In the genomic region with DNA sequence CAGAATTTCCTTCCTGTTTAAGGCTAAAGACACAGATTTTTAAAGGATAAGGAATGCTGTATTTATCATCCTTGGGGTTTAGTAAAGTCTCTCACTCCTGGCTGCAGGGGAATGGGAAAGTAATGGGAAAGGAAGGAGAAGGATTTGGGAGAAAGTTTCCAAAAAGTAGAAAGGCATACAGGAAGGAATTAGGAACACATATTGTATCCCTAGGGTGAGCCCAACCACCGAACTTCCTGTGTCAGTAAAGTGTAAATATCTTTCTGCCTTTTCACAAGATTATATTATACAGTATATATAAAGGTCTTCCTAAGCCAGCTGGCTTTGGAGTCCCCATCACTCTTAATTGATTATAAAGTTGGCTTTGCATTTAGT, we compare ENCODE assay signal across 2 cellular contexts.
A peak's percentile ranks its signal among the peaks of the same experiment; 100 is the strongest.
TF ChIP-seq lines count a peak whose summit lies in the region.

No MANE protein-coding gene starts in this region.

TF ChIP-seq in GM12878, 131 proteins besides CTCF, POLR2A, EP300 and RAD21:
- no peak for TF ChIP-seq IRF3 (IDR thresholded peaks at IDR 0.05)
- TF ChIP-seq, protein P1, sequence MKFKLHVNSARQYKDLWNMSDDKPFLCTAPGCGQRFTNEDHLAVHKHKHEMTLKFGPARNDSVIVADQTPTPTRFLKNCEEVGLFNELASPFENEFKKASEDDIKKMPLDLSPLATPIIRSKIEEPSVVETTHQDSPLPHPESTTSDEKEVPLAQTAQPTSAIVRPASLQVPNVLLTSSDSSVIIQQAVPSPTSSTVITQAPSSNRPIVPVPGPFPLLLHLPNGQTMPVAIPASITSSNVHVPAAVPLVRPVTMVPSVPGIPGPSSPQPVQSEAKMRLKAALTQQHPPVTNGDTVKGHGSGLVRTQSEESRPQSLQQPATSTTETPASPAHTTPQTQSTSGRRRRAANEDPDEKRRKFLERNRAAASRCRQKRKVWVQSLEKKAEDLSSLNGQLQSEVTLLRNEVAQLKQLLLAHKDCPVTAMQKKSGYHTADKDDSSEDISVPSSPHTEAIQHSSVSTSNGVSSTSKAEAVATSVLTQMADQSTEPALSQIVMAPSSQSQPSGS (IDR thresholded peaks at IDR 0.05; ENCODE audit: low read length): no peak
- TF ChIP-seq, protein P2, sequence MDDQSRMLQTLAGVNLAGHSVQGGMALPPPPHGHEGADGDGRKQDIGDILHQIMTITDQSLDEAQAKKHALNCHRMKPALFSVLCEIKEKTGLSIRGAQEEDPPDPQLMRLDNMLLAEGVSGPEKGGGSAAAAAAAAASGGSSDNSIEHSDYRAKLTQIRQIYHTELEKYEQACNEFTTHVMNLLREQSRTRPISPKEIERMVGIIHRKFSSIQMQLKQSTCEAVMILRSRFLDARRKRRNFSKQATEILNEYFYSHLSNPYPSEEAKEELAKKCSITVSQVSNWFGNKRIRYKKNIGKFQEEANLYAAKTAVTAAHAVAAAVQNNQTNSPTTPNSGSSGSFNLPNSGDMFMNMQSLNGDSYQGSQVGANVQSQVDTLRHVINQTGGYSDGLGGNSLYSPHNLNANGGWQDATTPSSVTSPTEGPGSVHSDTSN (IDR thresholded peaks at IDR 0.05; ENCODE audit: insufficient replicate concordance, low read depth, low read length): no peak
- TF ChIP-seq IKZF1 (conservative IDR thresholded peaks at IDR 0.05): peak; percentile 52
- no peak for TF ChIP-seq RELA (IDR thresholded peaks at IDR 0.05; ENCODE audit: borderline replicate concordance, partially characterized antibody)
- no peak for TF ChIP-seq NR2C1 (IDR thresholded peaks at IDR 0.05)
- no peak for TF ChIP-seq SIX5 (IDR thresholded peaks at IDR 0.05; ENCODE audit: low read depth, low read length, severe bottlenecking)
- no peak for TF ChIP-seq ZBTB4 (CRISPR knock-in tag; IDR thresholded peaks at IDR 0.05)
- TF ChIP-seq IKZF2 (IDR thresholded peaks at IDR 0.05): 0 out of 4 replicates have a peak, but pooled peaks of 1 of the 2 experiments have one; percentile 31
- TF ChIP-seq MTA3 (IDR thresholded peaks at IDR 0.05; ENCODE audit: borderline replicate concordance, low read length): no peak
- TF ChIP-seq NR2F1 (conservative IDR thresholded peaks at IDR 0.05): no peak
- no peak for TF ChIP-seq POLR2AphosphoS2 (IDR thresholded peaks at IDR 0.05; ENCODE audit: low read depth, low read length)

TF ChIP-seq in SK-N-SH, 30 proteins besides CTCF, POLR2A, EP300 and RAD21:
- TF ChIP-seq MXI1 (IDR thresholded peaks at IDR 0.05; ENCODE audit: low read depth, low read length) (no peak), FOXJ3 (CRISPR knock-in tag; IDR thresholded peaks at IDR 0.05) (no peak), SIN3A (IDR thresholded peaks at IDR 0.05; ENCODE audit: borderline replicate concordance, low read depth, low read length) (no peak), POLR2AphosphoS5 (IDR thresholded peaks at IDR 0.05; ENCODE audit: low read depth, low read length) (no peak), TCF12 (IDR thresholded peaks at IDR 0.05) (no peak), TEAD4 (IDR thresholded peaks at IDR 0.05; ENCODE audit: borderline replicate concordance, insufficient read depth) (no peak), RCOR1 (IDR thresholded peaks at IDR 0.05; ENCODE audit: low read length) (no peak), EZH2phosphoT487 (IDR thresholded peaks at IDR 0.05; ENCODE audit: borderline replicate concordance, low read depth) (no peak), REST (IDR thresholded peaks at IDR 0.05; ENCODE audit: low read depth, low read length) (no peak), NFIC (IDR thresholded peaks at IDR 0.05; ENCODE audit: borderline replicate concordance) (no peak), IRF3 (IDR thresholded peaks at IDR 0.05; ENCODE audit: low read depth, low read length) (no peak), TAF1 (IDR thresholded peaks at IDR 0.05; ENCODE audit: borderline replicate concordance, low read depth, low read length) (no peak), CHD2 (IDR thresholded peaks at IDR 0.05; ENCODE audit: low read length, partially characterized antibody) (no peak)
- TF ChIP-seq, protein P3, sequence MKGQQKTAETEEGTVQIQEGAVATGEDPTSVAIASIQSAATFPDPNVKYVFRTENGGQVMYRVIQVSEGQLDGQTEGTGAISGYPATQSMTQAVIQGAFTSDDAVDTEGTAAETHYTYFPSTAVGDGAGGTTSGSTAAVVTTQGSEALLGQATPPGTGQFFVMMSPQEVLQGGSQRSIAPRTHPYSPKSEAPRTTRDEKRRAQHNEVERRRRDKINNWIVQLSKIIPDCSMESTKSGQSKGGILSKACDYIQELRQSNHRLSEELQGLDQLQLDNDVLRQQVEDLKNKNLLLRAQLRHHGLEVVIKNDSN (IDR thresholded peaks at IDR 0.05; ENCODE audit: borderline replicate concordance, low read depth): no peak
- TF ChIP-seq, protein P2 (IDR thresholded peaks at IDR 0.05): no peak
- TF ChIP-seq, protein P4, sequence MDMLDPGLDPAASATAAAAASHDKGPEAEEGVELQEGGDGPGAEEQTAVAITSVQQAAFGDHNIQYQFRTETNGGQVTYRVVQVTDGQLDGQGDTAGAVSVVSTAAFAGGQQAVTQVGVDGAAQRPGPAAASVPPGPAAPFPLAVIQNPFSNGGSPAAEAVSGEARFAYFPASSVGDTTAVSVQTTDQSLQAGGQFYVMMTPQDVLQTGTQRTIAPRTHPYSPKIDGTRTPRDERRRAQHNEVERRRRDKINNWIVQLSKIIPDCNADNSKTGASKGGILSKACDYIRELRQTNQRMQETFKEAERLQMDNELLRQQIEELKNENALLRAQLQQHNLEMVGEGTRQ (IDR thresholded peaks at IDR 0.05; ENCODE audit: borderline replicate concordance, low read depth, low read length): no peak
